1 cellular context compared by ENCODE assay signal in the genomic region with DNA sequence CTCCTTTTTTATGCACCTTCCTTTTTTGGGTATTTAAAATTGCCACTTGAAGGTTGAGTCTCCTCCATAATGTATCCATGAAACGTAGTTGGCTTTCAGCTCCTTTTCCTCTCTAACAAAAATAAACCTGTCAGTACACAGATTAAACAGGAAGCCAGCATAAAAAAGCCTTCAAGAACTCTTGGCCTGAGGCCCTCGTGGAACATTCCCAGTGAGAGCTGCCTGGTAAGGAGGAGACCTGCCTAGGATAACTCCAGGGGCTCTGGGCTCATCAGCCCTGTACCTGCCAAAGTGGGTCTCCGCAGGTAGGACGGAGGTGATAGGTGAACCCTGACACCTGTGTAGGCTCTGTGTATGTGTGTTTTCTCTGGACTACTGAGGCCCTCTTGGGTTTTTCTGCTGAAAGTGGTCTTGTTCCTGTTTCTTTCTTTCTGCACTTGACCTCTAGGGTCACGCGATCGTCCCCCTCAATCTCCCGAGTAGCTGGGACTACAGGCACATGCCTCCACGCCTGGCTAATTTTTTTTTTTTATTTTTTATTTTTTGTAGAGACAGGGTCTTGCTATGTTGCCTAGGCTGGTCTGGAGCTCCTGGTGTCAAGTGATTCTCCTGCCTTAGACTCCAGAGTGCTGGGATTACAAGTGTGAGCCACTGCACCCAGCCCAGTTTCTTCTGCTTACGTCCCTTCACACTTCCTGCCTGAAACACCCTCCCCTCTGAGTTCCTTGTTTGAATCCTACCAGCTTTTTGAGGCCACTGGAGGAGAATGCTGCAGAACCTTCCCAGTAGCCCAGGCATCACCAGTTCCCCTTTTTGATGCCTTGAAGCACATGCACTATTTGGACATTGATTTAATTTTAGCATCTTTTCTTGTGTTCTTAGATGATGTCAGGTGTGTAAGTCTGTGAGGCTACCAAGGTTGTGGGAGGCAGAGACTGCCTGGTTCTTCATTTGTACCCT.
TF ChIP-seq lines count a peak whose summit lies in the region.

No MANE protein-coding gene starts in this region.

TF ChIP-seq in K562, 482 proteins besides CTCF, POLR2A, EP300 and RAD21:
- TF ChIP-seq DNMT1 (IDR thresholded peaks at IDR 0.05) (no peak), SPI1 (IDR thresholded peaks at IDR 0.05; ENCODE audit: borderline replicate concordance, low read depth, low read length) (peak; percentile 92)
